ENCODE assay signal across 18 cellular contexts in the genomic region with DNA sequence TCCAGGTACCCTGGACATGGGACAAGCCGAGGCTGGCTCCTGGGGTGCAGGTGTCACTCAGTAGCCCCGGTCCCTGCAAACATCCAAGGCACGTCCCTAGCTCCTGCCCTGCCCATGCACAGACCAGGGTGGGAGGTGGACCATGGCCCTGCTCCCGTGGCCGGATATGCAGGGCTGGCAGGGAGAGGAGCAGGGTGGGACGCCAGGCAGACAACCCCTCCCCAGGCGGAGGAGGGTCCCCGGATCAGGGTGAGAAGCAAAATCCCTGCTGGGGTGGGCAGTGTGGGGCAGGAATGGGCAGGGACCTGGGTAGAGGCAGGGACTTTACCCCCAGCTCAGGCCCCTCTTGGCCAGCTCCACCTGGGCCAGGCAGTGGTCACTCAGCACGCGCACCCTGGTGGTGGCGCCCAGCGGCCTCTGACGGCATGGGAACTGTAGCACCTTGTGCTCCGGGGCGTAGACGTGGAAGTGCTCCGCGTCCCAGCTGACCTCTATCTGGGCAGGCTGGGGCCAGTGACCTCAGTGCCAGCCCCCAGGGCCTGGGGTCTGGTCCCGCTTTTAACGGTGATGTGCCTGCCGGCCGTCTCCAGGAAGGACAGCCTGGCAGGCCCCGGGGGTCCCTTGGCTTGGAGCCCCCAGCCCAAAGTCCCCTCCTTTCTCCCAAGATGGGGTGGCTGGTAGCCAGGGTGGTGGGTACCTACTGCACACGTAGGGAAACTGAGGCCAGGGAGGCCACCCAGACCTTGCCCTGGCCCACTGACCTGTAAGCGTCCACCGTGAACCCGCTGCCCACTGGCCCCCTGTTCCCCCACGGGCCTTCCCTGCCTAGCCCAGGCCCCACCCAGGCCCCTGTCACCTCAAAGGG. TPM values are rescaled to one million over a fixed set of nuclear protein-coding genes. Genes with fewer than 3 reads are reported as not detected.
DNase-seq lines count a peak whose midpoint lies in the region; ATAC-seq and TF ChIP-seq lines count a peak whose summit lies in the region.
"Had no signal": no experiment of that assay in that cellular context is flagged by ENCODE, and none has a peak within 500 bp of the region (broad histone marks: within the 10 kb centered on the region; RNA-seq: fewer than 3 reads in every experiment).

No MANE protein-coding gene starts in this region.

- H3K27me3 ChIP-seq in BLaER1 treated with 17β-estradiol and CSF1 and Interleukin-3, amounts not matched to agents 10 nM and 100 nM = no peaks in the 10 kb centered on the region
- H3K27me3 ChIP-seq in osteoblast (ENCODE audit: insufficient read depth, low read length) = peaks cover 3% of the 10 kb centered on the region
- H3K27me3 ChIP-seq: MG63 had no signal

- H3K36me3 Mint-ChIP-seq in HFFc6 (ENCODE audit: low read depth) = no peaks in the 10 kb centered on the region
- H3K36me3 Mint-ChIP-seq: CD8-positive, alpha-beta memory T cell had no signal

- H3K4me1 ChIP-seq in BLaER1 treated with 17β-estradiol and CSF1 and Interleukin-3, amounts not matched to agents 10 nM and 100 nM = peaks cover 38 to 78% (median 62%) of the 10 kb centered on the region in 10 experiments
- peaks cover 14% of the 10 kb centered on the region for H3K4me1 ChIP-seq in osteoblast (ENCODE audit: insufficient read depth, low read length)

- H3K4me1 Mint-ChIP-seq in HFFc6 (ENCODE audit: low read depth) = peaks cover 18% of the 10 kb centered on the region

- no peak for TF ChIP-seq POLR2A in lower leg skin (IDR thresholded peaks at IDR 0.05)

- H3K4me3 Mint-ChIP-seq in HFFc6 = no peak overlapping the region
- H3K4me3 Mint-ChIP-seq: CD8-positive, alpha-beta memory T cell had no signal

- no peaks in the 10 kb centered on the region for H3K9me3 Mint-ChIP-seq in HFFc6
- H3K9me3 Mint-ChIP-seq: CD8-positive, alpha-beta memory T cell had no signal

- H3K4me3 ChIP-seq in BLaER1 treated with 17β-estradiol and CSF1 and Interleukin-3, amounts not matched to agents 10 nM and 100 nM = no peak overlapping the region
- H3K4me3 ChIP-seq in osteoblast (ENCODE audit: insufficient read depth, low read length) (no peak overlapping the region), foreskin fibroblast (ENCODE audit: low read depth in 1 of 2, low read length in 2 of 2) (no peak overlapping the region), lower leg skin (ENCODE audit: low read depth, poor library complexity, severe bottlenecking) (no peak overlapping the region)
- H3K4me3 ChIP-seq: MG63 had no signal

- H4K20me1 ChIP-seq in BLaER1 treated with 17β-estradiol and CSF1 and Interleukin-3, amounts not matched to agents 10 nM and 100 nM = peaks cover 0 to 3% (median 0%) of the 10 kb centered on the region in 11 experiments; a peak in 1 of 22 replicates
- H4K20me1 ChIP-seq in osteoblast (ENCODE audit: insufficient read depth, low read length) = no peaks in the 10 kb centered on the region

- peak; percentile 25 for DNase-seq in M059J (ENCODE audit: low read depth)
- peak; percentile 59 for DNase-seq in ecto neural progenitor cell (ENCODE audit: low spot score)
- DNase-seq in osteoblast (ENCODE audit: insufficient read length, low spot score, missing footprints) = peak; percentile 80
- no peak for DNase-seq in foreskin fibroblast
- no peak for DNase-seq in lower leg skin (ENCODE audit: low spot score in 2 of 2)
- DNase-seq in HFFc6 = no peak
- DNase-seq: ACHN, DMS 273 treated with DMSO at 0.1 percent for 48 hours, HCEC 1CT, KBM-7, MG63, NCI-H1105, NCI-H187 treated with DMSO at 0.1 percent for 48 hours, NCI-H446, Right ventricle myocardium superior had no signal

- H3K27ac Mint-ChIP-seq in HFFc6 = no peak overlapping the region
- H3K27ac Mint-ChIP-seq: CD8-positive, alpha-beta memory T cell had no signal

- no peak overlapping the region for H3K27ac ChIP-seq in BLaER1 treated with 17β-estradiol and CSF1 and Interleukin-3, amounts not matched to agents 10 nM and 100 nM
- no peak overlapping the region for H3K27ac ChIP-seq in osteoblast (ENCODE audit: low read depth, low read length)

- ATAC-seq in GM21717 (IDR thresholded peaks at IDR 0.05; ENCODE audit: unreplicated experiment) = no peak

- H3K9ac ChIP-seq in BLaER1 treated with 17β-estradiol and CSF1 and Interleukin-3, amounts not matched to agents 10 nM and 100 nM = no peak overlapping the region

- peaks cover 9% of the 10 kb centered on the region for H3K27me3 Mint-ChIP-seq in HFFc6 (ENCODE audit: insufficient read depth)

- no peaks in the 10 kb centered on the region for H3K36me3 ChIP-seq in BLaER1 treated with 17β-estradiol and CSF1 and Interleukin-3, amounts not matched to agents 10 nM and 100 nM
- no peaks in the 10 kb centered on the region for H3K36me3 ChIP-seq in osteoblast (ENCODE audit: insufficient read depth, low read length)
- H3K36me3 ChIP-seq: MG63 had no signal

- TF ChIP-seq CTCF in osteoblast (IDR thresholded peaks at IDR 0.05; ENCODE audit: extremely low read depth, low read depth, low read length) (no peak), foreskin fibroblast (IDR thresholded peaks at IDR 0.05; ENCODE audit: low read depth, low read length) (no peak), lower leg skin (IDR thresholded peaks at IDR 0.05) (no peak), HFFc6 (IDR thresholded peaks at IDR 0.05) (no peak)

- H3K9me3 ChIP-seq in BLaER1 treated with 17β-estradiol and CSF1 and Interleukin-3, amounts not matched to agents 10 nM and 100 nM (replicated peaks in 1 of 11) = no peaks in the 10 kb centered on the region
- no peaks in the 10 kb centered on the region for H3K9me3 ChIP-seq in osteoblast (ENCODE audit: low read depth, low read length)
- H3K9me3 ChIP-seq: MG63 had no signal

- H3K4me2 ChIP-seq in BLaER1 treated with 17β-estradiol and CSF1 and Interleukin-3, amounts not matched to agents 10 nM and 100 nM = peak overlapping the region in 6 of 11 experiments; percentile 25 to 50 (median 36); a peak in 6 of 22 replicates
- no peak overlapping the region for H3K4me2 ChIP-seq in osteoblast (ENCODE audit: insufficient read depth, low read length)

- H3K79me2 ChIP-seq in osteoblast (ENCODE audit: insufficient read depth, low read length) = no peaks in the 10 kb centered on the region

- H2AFZ ChIP-seq in osteoblast (ENCODE audit: low read length) = no peak overlapping the region

- WGBS in lower leg skin, 2 donors = 85 to 89% methylated on average over 23 to 26 of the region's 28 CpGs

- intact Hi-C loops in lower leg skin (cut with DNase I; ENCODE audit: low total_unique reads) = loop anchor here (10.0 kb wide), 1 partner anchor 900 kb away; the partner anchor contains the start of gene PSMG3

RNA-seq across cellular contexts. Expression of gene GRIFIN, which starts 1.2 kb away (rescaled TPM):
- total RNA-seq in M059J (2014; rRNA removed; shearing (Covaris generic)) = not detected in 2 replicates
- total RNA-seq in osteoblast (not detected in 2 replicates), lower leg skin (not detected)
- total RNA-seq in HFFc6 (2021; fragmentation: NEBNext Ultra II Directional; extraction: Animal tissue kit (Norgen Biotek cat#: 25700)) = not detected
- total RNA-seq: CD8-positive, alpha-beta memory T cell; Right ventricle myocardium superior had no signal

RNA-seq across cellular contexts. Expression of gene LFNG, which starts 44.5 kb away (rescaled TPM):
- 4.9 and 11.9 TPM in 2 replicates for total RNA-seq in M059J (2014; rRNA removed; shearing (Covaris generic))
- total RNA-seq in osteoblast (16.2 and 21.0 TPM in 2 replicates), lower leg skin (100 to 1,000 TPM; 104 to 169 (median 139) TPM)
- 10 to 100 TPM in 2 of 6 experiments, 1 to 10 TPM in 4; 8.6 to 11.7 (median 9.6) TPM for total RNA-seq in HFFc6 (2021; fragmentation: NEBNext Ultra II Directional; extraction: Animal tissue kit (Norgen Biotek cat#: 25700))

Comparison
In these comparisons a context has a peak if more than half of its experiments do, and no peak if none do; other contexts are left out.
1. DNase-seq: peak in M059J (single experiment), ecto neural progenitor cell (single experiment) and osteoblast (single experiment); none in foreskin fibroblast (0 of 2), lower leg skin (0 of 2) and HFFc6 (single experiment).